ENCODE assay signal across 25 cellular contexts in the genomic region with DNA sequence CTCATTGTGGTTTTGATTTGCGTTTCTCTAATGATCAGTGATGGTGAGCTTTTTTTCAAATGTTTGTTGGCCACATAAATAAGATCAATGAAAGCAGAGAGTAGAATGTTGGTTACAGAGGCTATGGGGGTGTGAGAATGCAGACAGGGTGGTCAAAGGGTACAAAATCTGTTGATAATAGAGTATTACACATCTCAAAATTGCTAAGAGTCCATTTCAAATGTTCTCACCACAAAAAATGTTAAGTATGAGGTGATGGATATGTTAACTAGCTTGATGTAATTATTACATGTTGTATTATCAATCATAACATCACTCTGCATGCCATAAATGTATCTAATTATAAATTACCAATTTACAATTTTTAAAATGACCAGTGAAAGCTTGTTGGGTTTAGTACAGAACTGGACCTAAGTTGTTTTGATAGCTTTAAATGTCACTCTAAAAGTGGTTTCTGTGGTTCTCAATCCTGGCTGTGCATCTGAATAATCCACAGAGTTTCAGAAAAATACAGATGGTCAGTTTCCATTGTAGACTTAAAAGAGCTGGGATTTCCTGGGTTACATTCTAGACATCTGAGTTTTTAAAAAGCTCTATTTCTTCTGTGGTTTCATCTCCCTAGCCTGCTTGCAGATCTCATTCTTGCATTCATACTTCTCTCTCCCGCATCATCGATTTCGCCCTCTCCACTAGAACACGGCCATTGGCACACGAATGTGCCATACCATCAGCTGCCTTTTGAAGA.
A peak's percentile ranks its signal among the peaks of the same experiment; 100 is the strongest.
DNase-seq lines count a peak whose midpoint lies in the region; ATAC-seq, FAIRE-seq and TF ChIP-seq lines count a peak whose summit lies in the region.
"Had no signal": no experiment of that assay in that cellular context is flagged by ENCODE, and none has a peak within 500 bp of the region (broad histone marks: within the 10 kb centered on the region; RNA-seq: fewer than 3 reads in every experiment).

No MANE protein-coding gene starts in this region.

- in situ Hi-C loops in astrocyte of the spinal cord (cut with HindIII; ENCODE audit: low sequenced_read_pairs) = no loop called here

- no peak for TF ChIP-seq CTCF in astrocyte (IDR thresholded peaks at IDR 0.05; ENCODE audit: insufficient read depth, low read depth, low read length)
- TF ChIP-seq CTCF in astrocyte of the spinal cord (IDR thresholded peaks at IDR 0.05; ENCODE audit: low read depth, low read length) = no peak
- no peak for TF ChIP-seq CTCF in nephron progenitor cell (IDR thresholded peaks at IDR 0.05)
- TF ChIP-seq CTCF in WERI-Rb-1 (IDR thresholded peaks at IDR 0.05; ENCODE audit: low read depth, low read length) = no peak
- TF ChIP-seq CTCF in chondrocyte (IDR thresholded peaks at IDR 0.05) = no peak

- H3K4me1 Mint-ChIP-seq in astrocyte (ENCODE audit: low read depth, unreplicated experiment) (peaks cover 14% of the 10 kb centered on the region), nephron progenitor cell (peaks cover 24% of the 10 kb centered on the region), chondrocyte (ENCODE audit: low read depth) (no peaks in the 10 kb centered on the region)

- no peak overlapping the region for H3K27ac ChIP-seq in astrocyte (ENCODE audit: low read depth, low read length)
- no peak overlapping the region for H3K27ac ChIP-seq in WERI-Rb-1
- H3K27ac ChIP-seq: BLaER1 treated with 17β-estradiol and CSF1 and Interleukin-3, amounts not matched to agents 10 nM and 100 nM; C4-2B had no signal

- ATAC-seq in HG02588 (IDR thresholded peaks at IDR 0.05; ENCODE audit: unreplicated experiment) (no peak), GM19023 (IDR thresholded peaks at IDR 0.05; ENCODE audit: unreplicated experiment) (no peak)
- ATAC-seq: CD8-positive, alpha-beta T cell; GM12878 had no signal

- H3K4me1 ChIP-seq in astrocyte (ENCODE audit: insufficient read depth, low read length) = no peaks in the 10 kb centered on the region
- H3K4me1 ChIP-seq: Caco-2 had no signal

- no peaks in the 10 kb centered on the region for H3K9me3 ChIP-seq in astrocyte (ENCODE audit: insufficient read depth, low read depth, low read length)
- no peaks in the 10 kb centered on the region for H3K9me3 ChIP-seq in WERI-Rb-1 (ENCODE audit: severe bottlenecking)
- H3K9me3 ChIP-seq: BLaER1 treated with 17β-estradiol and CSF1 and Interleukin-3, amounts not matched to agents 10 nM and 100 nM; Caco-2 had no signal

- H3K36me3 Mint-ChIP-seq in astrocyte (ENCODE audit: low read depth, unreplicated experiment) = no peaks in the 10 kb centered on the region
- H3K36me3 Mint-ChIP-seq in nephron progenitor cell (ENCODE audit: low read depth) = no peaks in the 10 kb centered on the region
- H3K36me3 Mint-ChIP-seq in chondrocyte (ENCODE audit: low read depth) = no peaks in the 10 kb centered on the region
- H3K36me3 Mint-ChIP-seq: CD8-positive, alpha-beta T cell had no signal

- no peak overlapping the region for H3K9ac ChIP-seq in astrocyte (ENCODE audit: low read length)
- H3K9ac ChIP-seq: BLaER1 treated with 17β-estradiol and CSF1 and Interleukin-3, amounts not matched to agents 10 nM and 100 nM had no signal

- H3K9me3 Mint-ChIP-seq in astrocyte (ENCODE audit: unreplicated experiment) (no peaks in the 10 kb centered on the region), nephron progenitor cell (no peaks in the 10 kb centered on the region), chondrocyte (ENCODE audit: low read depth) (no peaks in the 10 kb centered on the region)
- H3K9me3 Mint-ChIP-seq: CD8-positive, alpha-beta T cell had no signal

- no peak for FAIRE-seq in astrocyte (lab: Jason Lieb, UNC)
- FAIRE-seq: A204.1, D721Med, GM12878, GM18507, GM19239 had no signal

- H3K4me2 ChIP-seq in astrocyte (ENCODE audit: low read length) = no peak overlapping the region
- H3K4me2 ChIP-seq: BLaER1 treated with 17β-estradiol and CSF1 and Interleukin-3, amounts not matched to agents 10 nM and 100 nM had no signal

- H2AFZ ChIP-seq in astrocyte (ENCODE audit: low read depth, low read length) = no peak overlapping the region

- H3K27ac Mint-ChIP-seq in astrocyte (ENCODE audit: unreplicated experiment) (peak overlapping the region; percentile 83), nephron progenitor cell (peak overlapping the region; percentile 50), chondrocyte (ENCODE audit: unreplicated experiment) (no peak overlapping the region)
- H3K27ac Mint-ChIP-seq: B cell; CD4-positive, alpha-beta T cell; CD8-positive, alpha-beta T cell had no signal

- no peak overlapping the region for H3K4me3 Mint-ChIP-seq in astrocyte (ENCODE audit: unreplicated experiment)
- no peak overlapping the region for H3K4me3 Mint-ChIP-seq in nephron progenitor cell
- no peak overlapping the region for H3K4me3 Mint-ChIP-seq in chondrocyte (ENCODE audit: unreplicated experiment)
- H3K4me3 Mint-ChIP-seq: B cell; CD4-positive, alpha-beta T cell; CD8-positive, alpha-beta T cell had no signal

- no peak overlapping the region for H3K4me3 ChIP-seq in astrocyte (ENCODE audit: insufficient read depth, low read depth, low read length)
- no peak overlapping the region for H3K4me3 ChIP-seq in astrocyte of the spinal cord (ENCODE audit: low read depth, low read length)
- H3K4me3 ChIP-seq in WERI-Rb-1 (ENCODE audit: low read depth, low read length) = no peak overlapping the region
- H3K4me3 ChIP-seq: BLaER1 treated with 17β-estradiol and CSF1 and Interleukin-3, amounts not matched to agents 10 nM and 100 nM; GM12878 had no signal

- H3K27me3 ChIP-seq in astrocyte (ENCODE audit: insufficient read depth, low read length) (no peaks in the 10 kb centered on the region), WERI-Rb-1 (ENCODE audit: insufficient read depth, low read depth, severe bottlenecking) (no peaks in the 10 kb centered on the region)
- H3K27me3 ChIP-seq: BLaER1 treated with 17β-estradiol and CSF1 and Interleukin-3, amounts not matched to agents 10 nM and 100 nM had no signal

- H3K27me3 Mint-ChIP-seq in astrocyte (ENCODE audit: low read depth, unreplicated experiment) (no peaks in the 10 kb centered on the region), nephron progenitor cell (ENCODE audit: low read depth, poor library complexity) (no peaks in the 10 kb centered on the region), chondrocyte (ENCODE audit: low read depth) (no peaks in the 10 kb centered on the region)
- H3K27me3 Mint-ChIP-seq: B cell; CD4-positive, alpha-beta T cell had no signal

- H3K36me3 ChIP-seq in astrocyte (ENCODE audit: insufficient read depth, low read length) = no peaks in the 10 kb centered on the region
- H3K36me3 ChIP-seq in WERI-Rb-1 = peaks cover 5% of the 10 kb centered on the region
- H3K36me3 ChIP-seq: BLaER1 treated with 17β-estradiol and CSF1 and Interleukin-3, amounts not matched to agents 10 nM and 100 nM had no signal

- peak; percentile 9 for DNase-seq in EH (ENCODE audit: low read depth)
- DNase-seq in astrocyte (ENCODE audit: low read depth) = peak; percentile 75
- DNase-seq in astrocyte of the spinal cord (ENCODE audit: low read depth, low spot score) = peak; percentile 13
- no peak for DNase-seq in nephron progenitor cell
- no peak for DNase-seq in WERI-Rb-1
- no peak for DNase-seq in chondrocyte (ENCODE audit: low spot score)
- DNase-seq: 8988T; ACHN; AML-193; Caco-2; Calu3; CD4-positive, alpha-beta T cell; CD8-positive, alpha-beta T cell; EL; GDM1 had no signal

- H3K79me2 ChIP-seq in astrocyte (ENCODE audit: insufficient read depth, low read length) = no peaks in the 10 kb centered on the region

- H4K20me1 ChIP-seq in astrocyte (ENCODE audit: insufficient read depth, low read length) = no peaks in the 10 kb centered on the region
- H4K20me1 ChIP-seq: BLaER1 treated with 17β-estradiol and CSF1 and Interleukin-3, amounts not matched to agents 10 nM and 100 nM had no signal

Comparison
In these comparisons a context has a peak if more than half of its experiments do, and no peak if none do; other contexts are left out.
1. DNase-seq: peak in EH (single experiment), astrocyte (single experiment) and astrocyte of the spinal cord (single experiment); none in nephron progenitor cell (single experiment), WERI-Rb-1 (single experiment) and chondrocyte (single experiment).